Comparison of ENCODE assay signal across 17 cellular contexts in the genomic region with DNA sequence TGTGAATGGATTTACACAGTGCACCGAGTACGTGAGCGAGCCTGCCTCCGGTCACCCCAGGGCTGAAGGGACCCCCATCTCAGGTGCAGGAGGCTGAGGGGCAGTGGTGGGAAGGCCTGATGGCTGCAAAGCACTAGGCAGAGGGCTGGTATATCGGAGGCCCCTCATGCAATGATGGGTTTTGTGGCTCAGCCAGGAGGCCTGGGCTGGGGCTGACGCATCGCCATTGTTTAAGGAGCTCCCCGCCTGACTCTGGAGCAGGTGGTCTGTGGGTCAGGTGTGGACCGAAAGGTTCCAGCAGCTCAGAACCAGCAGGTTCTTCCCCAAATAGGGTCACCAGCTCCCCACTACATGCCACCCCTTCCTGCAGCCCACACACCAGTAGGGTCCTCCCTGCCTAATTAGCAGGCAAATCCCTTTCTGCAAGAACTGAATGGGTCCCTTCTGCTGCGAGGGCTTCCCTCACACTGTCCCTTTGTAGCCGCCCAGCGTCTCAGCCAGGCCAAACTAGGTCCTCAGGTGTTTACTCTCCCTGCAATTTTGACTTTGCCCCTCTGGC. TPM values are rescaled to one million over a fixed set of nuclear protein-coding genes. Genes with fewer than 3 reads are reported as not detected.
DNase-seq lines count a peak whose midpoint lies in the region; ATAC-seq, FAIRE-seq and TF ChIP-seq lines count a peak whose summit lies in the region.
"Had no signal": no experiment of that assay in that cellular context is flagged by ENCODE, and none has a peak within 500 bp of the region (broad histone marks: within the 10 kb centered on the region; RNA-seq: fewer than 3 reads in every experiment).

No MANE protein-coding gene starts in this region.

- DNase-seq in activated CD4-positive, alpha-beta memory T cell treated with anti-CD3 and anti-CD28 coated beads for 36 hours, result peak; percentile 4
- DNase-seq in activated CD4-positive, alpha-beta memory T cell treated with anti-CD3 and anti-CD28 coated beads, Interleukin-2, amount 10 ng/mL, durations not matched to agents 7 days and 5 days, result no peak
- DNase-seq in H1 (ENCODE audit: low read depth in 1 of 2, low spot score in 2 of 2) (no peak), osteoblast (ENCODE audit: insufficient read length, low spot score, missing footprints) (peak; percentile 83), type B pancreatic cell (ENCODE audit: extremely low spot score, unreplicated experiment) (no peak), HPDE6-E6E7 (ENCODE audit: extremely low spot score) (no peak), left lung (no peak)
- DNase-seq: 8988T; AML-193; CD8-positive, alpha-beta memory T cell; DND-41; GDM1 had no signal

- H3K4me3 Mint-ChIP-seq in activated CD4-positive, alpha-beta memory T cell treated with anti-CD3 and anti-CD28 coated beads for 36 hours, result no peak overlapping the region
- no peak overlapping the region for H3K4me3 Mint-ChIP-seq in activated CD4-positive, alpha-beta memory T cell treated with anti-CD3 and anti-CD28 coated beads, Interleukin-2, amount 10 ng/mL, durations not matched to agents 7 days and 5 days
- no peak overlapping the region for H3K4me3 Mint-ChIP-seq in type B pancreatic cell
- H3K4me3 Mint-ChIP-seq: CD8-positive, alpha-beta memory T cell had no signal

- H2BK15ac ChIP-seq in H1 (ENCODE audit: low read length), result no peak overlapping the region

- H4K5ac ChIP-seq in H1 (ENCODE audit: insufficient read length, low read depth, low read length), result no peak overlapping the region

- TF ChIP-seq EP300 in H1 (IDR thresholded peaks at IDR 0.05; ENCODE audit: borderline replicate concordance in 1 of 2, low read depth in 2 of 2, low read length in 2 of 2), result no peak

- peaks cover 14% of the 10 kb centered on the region for H3K27me3 Mint-ChIP-seq in activated CD4-positive, alpha-beta memory T cell treated with anti-CD3 and anti-CD28 coated beads for 36 hours
- peaks cover 14% of the 10 kb centered on the region for H3K27me3 Mint-ChIP-seq in activated CD4-positive, alpha-beta memory T cell treated with anti-CD3 and anti-CD28 coated beads, Interleukin-2, amount 10 ng/mL, durations not matched to agents 7 days and 5 days
- peaks cover 14% of the 10 kb centered on the region for H3K27me3 Mint-ChIP-seq in type B pancreatic cell

- H3K4me1 Mint-ChIP-seq in activated CD4-positive, alpha-beta memory T cell treated with anti-CD3 and anti-CD28 coated beads for 36 hours (ENCODE audit: low read depth), result peaks cover 3% of the 10 kb centered on the region
- H3K4me1 Mint-ChIP-seq in activated CD4-positive, alpha-beta memory T cell treated with anti-CD3 and anti-CD28 coated beads, Interleukin-2, amount 10 ng/mL, durations not matched to agents 7 days and 5 days, result peaks cover 1% of the 10 kb centered on the region
- peaks cover 18% of the 10 kb centered on the region for H3K4me1 Mint-ChIP-seq in type B pancreatic cell (ENCODE audit: unreplicated experiment)

- no peak for TF ChIP-seq POLR2A in H1 (IDR thresholded peaks at IDR 0.05; ENCODE audit: control extremely low read depth in 1 of 2, low read depth in 2 of 2, low read length in 2 of 2)

- no peaks in the 10 kb centered on the region for H3K36me3 ChIP-seq in H1 (ENCODE audit: control insufficient read depth in 2 of 4, insufficient read depth in 4 of 4, low read length in 3 of 4)
- no peaks in the 10 kb centered on the region for H3K36me3 ChIP-seq in osteoblast (ENCODE audit: insufficient read depth, low read length)
- no peaks in the 10 kb centered on the region for H3K36me3 ChIP-seq in left lung
- H3K36me3 ChIP-seq: BLaER1 had no signal

- no peak overlapping the region for H3K9ac ChIP-seq in H1 (replicated peaks in 1 of 4; ENCODE audit: extremely low read depth in 1 of 4, low read depth in 3 of 4, low read length in 3 of 4)
- H3K9ac ChIP-seq: BLaER1 had no signal

- no peak overlapping the region for H2BK12ac ChIP-seq in H1 (ENCODE audit: low read depth, low read length)

- no peak for TF ChIP-seq CTCF in H1 (IDR thresholded peaks at IDR 0.05; ENCODE audit: control extremely low read depth in 1 of 3, insufficient read depth in 1 of 3, low read depth in 1 of 3, low read length in 3 of 3)
- TF ChIP-seq CTCF in osteoblast (IDR thresholded peaks at IDR 0.05; ENCODE audit: extremely low read depth, low read depth, low read length), result no peak
- no peak for TF ChIP-seq CTCF in type B pancreatic cell (conservative IDR thresholded peaks at IDR 0.05)
- TF ChIP-seq CTCF in left lung (IDR thresholded peaks at IDR 0.05), result no peak

- no peak overlapping the region for H3K14ac ChIP-seq in H1 (ENCODE audit: insufficient read length)

- H3K27me3 ChIP-seq in H1 (replicated peaks in 1 of 4; ENCODE audit: control insufficient read depth in 3 of 4, extremely low read depth in 1 of 4, insufficient read depth in 3 of 4, low read length in 3 of 4) (peaks cover 0 to 6% (median 5%) of the 10 kb centered on the region in 4 experiments; a peak in 5 of 7 replicates), osteoblast (ENCODE audit: insufficient read depth, low read length) (peaks cover 11% of the 10 kb centered on the region), left lung (peaks cover 0 to 37% of the 10 kb centered on the region in 2 donors)

- H2BK120ac ChIP-seq in H1 (replicated peaks; ENCODE audit: low read depth, low read length), result no peak overlapping the region

- no peak overlapping the region for H3K56ac ChIP-seq in H1 (replicated peaks; ENCODE audit: insufficient read length, low read depth, low read length)

- H3K79me2 ChIP-seq in H1 (ENCODE audit: control insufficient read depth in 1 of 2, insufficient read depth in 2 of 2, low read length in 2 of 2) (no peaks in the 10 kb centered on the region), osteoblast (ENCODE audit: insufficient read depth, low read length) (no peaks in the 10 kb centered on the region)

- H4K20me1 ChIP-seq in H1 (replicated peaks in 1 of 2; ENCODE audit: control insufficient read depth in 1 of 2, insufficient read depth in 2 of 2, low read length in 2 of 2), result no peaks in the 10 kb centered on the region
- no peaks in the 10 kb centered on the region for H4K20me1 ChIP-seq in osteoblast (ENCODE audit: insufficient read depth, low read length)
- H4K20me1 ChIP-seq: BLaER1 had no signal

- POLR2A ChIA-PET in activated CD4-positive, alpha-beta memory T cell treated with anti-CD3 and anti-CD28 coated beads for 36 hours (lab: Charles Lee), result no interaction called here
- POLR2A ChIA-PET in activated CD4-positive, alpha-beta memory T cell treated with anti-CD3 and anti-CD28 coated beads, Interleukin-2, amount 10 ng/mL, durations not matched to agents 7 days and 5 days (lab: Charles Lee), result no interaction called here
- POLR2A ChIA-PET in H1 (lab: Charles Lee; ENCODE audit: partially characterized antibody), result interaction anchor here (0.8 to 1.5 kb wide), 2 partner anchors 12 to 33 kb away, joined by 3 to 4 read pairs; a partner anchor contains a TSS

- H4K91ac ChIP-seq in H1 (replicated peaks; ENCODE audit: insufficient read length, low read length), result no peak overlapping the region

- H3K27ac Mint-ChIP-seq in activated CD4-positive, alpha-beta memory T cell treated with anti-CD3 and anti-CD28 coated beads for 36 hours, result no peak overlapping the region
- no peak overlapping the region for H3K27ac Mint-ChIP-seq in activated CD4-positive, alpha-beta memory T cell treated with anti-CD3 and anti-CD28 coated beads, Interleukin-2, amount 10 ng/mL, durations not matched to agents 7 days and 5 days
- H3K27ac Mint-ChIP-seq in type B pancreatic cell, result peak overlapping the region; percentile 62

- H3K36me3 Mint-ChIP-seq in activated CD4-positive, alpha-beta memory T cell treated with anti-CD3 and anti-CD28 coated beads for 36 hours, result no peaks in the 10 kb centered on the region
- no peaks in the 10 kb centered on the region for H3K36me3 Mint-ChIP-seq in activated CD4-positive, alpha-beta memory T cell treated with anti-CD3 and anti-CD28 coated beads, Interleukin-2, amount 10 ng/mL, durations not matched to agents 7 days and 5 days (ENCODE audit: low read depth)
- no peaks in the 10 kb centered on the region for H3K36me3 Mint-ChIP-seq in type B pancreatic cell
- H3K36me3 Mint-ChIP-seq: CD8-positive, alpha-beta memory T cell had no signal

- CTCF ChIA-PET in activated CD4-positive, alpha-beta memory T cell treated with anti-CD3 and anti-CD28 coated beads for 36 hours (lab: Charles Lee), result no interaction called here
- CTCF ChIA-PET in activated CD4-positive, alpha-beta memory T cell treated with anti-CD3 and anti-CD28 coated beads, Interleukin-2, amount 10 ng/mL, durations not matched to agents 7 days and 5 days (lab: Charles Lee), result interaction anchor here (0.6 kb wide), 1 partner anchor 78 kb away, joined by 3 read pairs; no protein-coding TSS in a partner anchor
- CTCF ChIA-PET in H1 (lab: Charles Lee; ENCODE audit: partially characterized antibody), result interaction anchor here (0.6 to 1.7 kb wide), 10 partner anchors 78 to 391 kb away, joined by 3 to 8 read pairs (median 4); no protein-coding TSS in a partner anchor

- no peak overlapping the region for H3K18ac ChIP-seq in H1 (ENCODE audit: extremely low read depth, low read length)

- H2AFZ ChIP-seq in H1 (ENCODE audit: low read length) (0 out of 2 replicates have a peak overlapping the region, but pooled peaks have one; percentile 29), osteoblast (ENCODE audit: low read length) (no peak overlapping the region)

- H3K4ac ChIP-seq in H1 (replicated peaks; ENCODE audit: insufficient read length, low read depth, low read length), result no peak overlapping the region

- TF ChIP-seq RAD21 in H1 (IDR thresholded peaks at IDR 0.05 in 1 of 2, conservative IDR thresholded peaks at IDR 0.05 in 1 of 2; ENCODE audit: low read depth in 2 of 2, low read length in 2 of 2), result no peak

- intact Hi-C loops in activated CD4-positive, alpha-beta memory T cell treated with anti-CD3 and anti-CD28 coated beads for 36 hours (cut with micrococcal nuclease), result loop anchor here (10.0 kb wide), 2 partner anchors 91 to 801 kb away; no protein-coding TSS in a partner anchor
- intact Hi-C loops in left lung (cut with DNase I), result loop anchor here in 1 of 2 donors (5.0 kb wide), 1 partner anchor 383 kb away; no protein-coding TSS in a partner anchor

- no peak overlapping the region for H4K8ac ChIP-seq in H1 (ENCODE audit: extremely low read depth, insufficient read depth, low read length)

- no peak overlapping the region for H2BK5ac ChIP-seq in H1 (ENCODE audit: low read depth, low read length)

- H3K4me1 ChIP-seq in H1 (replicated peaks in 1 of 4; ENCODE audit: control insufficient read depth in 3 of 4, insufficient read depth in 4 of 4, low read length in 3 of 4), result peaks cover 0 to 8% (median 4%) of the 10 kb centered on the region in 4 experiments; a peak in 4 of 7 replicates
- H3K4me1 ChIP-seq in osteoblast (ENCODE audit: insufficient read depth, low read length), result peaks cover 4% of the 10 kb centered on the region
- H3K4me1 ChIP-seq in left lung, result peaks cover 4 to 15% of the 10 kb centered on the region in 2 donors

- H3K27ac ChIP-seq in H1 (ENCODE audit: low read depth, low read length), result no peak overlapping the region
- H3K27ac ChIP-seq in osteoblast (ENCODE audit: low read depth, low read length), result no peak overlapping the region
- H3K27ac ChIP-seq in left lung, result no peak overlapping the region

- H3K79me1 ChIP-seq in H1 (ENCODE audit: low read depth, low read length), result no peaks in the 10 kb centered on the region

- no peak overlapping the region for H2BK20ac ChIP-seq in H1 (ENCODE audit: low read length)

- no peak overlapping the region for H3K23ac ChIP-seq in H1 (ENCODE audit: insufficient read length)

- H3K23me2 ChIP-seq in H1 (ENCODE audit: low read depth, low read length), result peaks cover 2% of the 10 kb centered on the region; the same call in 1 of the 2 replicates

- no peaks in the 10 kb centered on the region for H3K9me3 Mint-ChIP-seq in activated CD4-positive, alpha-beta memory T cell treated with anti-CD3 and anti-CD28 coated beads for 36 hours
- H3K9me3 Mint-ChIP-seq in activated CD4-positive, alpha-beta memory T cell treated with anti-CD3 and anti-CD28 coated beads, Interleukin-2, amount 10 ng/mL, durations not matched to agents 7 days and 5 days, result no peaks in the 10 kb centered on the region
- no peaks in the 10 kb centered on the region for H3K9me3 Mint-ChIP-seq in type B pancreatic cell
- H3K9me3 Mint-ChIP-seq: CD8-positive, alpha-beta memory T cell had no signal

- no peak for FAIRE-seq in H1 (lab: Jason Lieb, UNC)
- FAIRE-seq: GM12892 had no signal

- H3K4me3 ChIP-seq in H1 (ENCODE audit: extremely low read depth in 1 of 4, insufficient read depth in 2 of 4, low read depth in 3 of 4, low read length in 4 of 4) (no peak overlapping the region), osteoblast (ENCODE audit: insufficient read depth, low read length) (no peak overlapping the region), left lung (no peak overlapping the region)
- H3K4me3 ChIP-seq: BLaER1 had no signal

- H3K9me3 ChIP-seq in H1 (ENCODE audit: insufficient read depth in 2 of 2, low read depth in 1 of 2, low read length in 1 of 2) (no peaks in the 10 kb centered on the region), osteoblast (ENCODE audit: low read depth, low read length) (no peaks in the 10 kb centered on the region), left lung (no peaks in the 10 kb centered on the region)
- H3K9me3 ChIP-seq: BLaER1, Caco-2 had no signal

- no peak overlapping the region for H3K4me2 ChIP-seq in H1 (ENCODE audit: insufficient read depth in 1 of 2, low read depth in 2 of 2, low read length in 2 of 2)
- no peak overlapping the region for H3K4me2 ChIP-seq in osteoblast (ENCODE audit: insufficient read depth, low read length)
- H3K4me2 ChIP-seq: BLaER1 had no signal

- 85% methylated on average over 12 of the region's 12 CpGs; no CpG with 5 or more reads in 1 of the 2 experiments for WGBS in H1 (ENCODE audit: extremely low coverage in 1 of 2, insufficient coverage in 1 of 2, insufficient read length in 1 of 2, insufficient replicate concordance in 2 of 2, low coverage in 1 of 2, low lambda C conversion rate in 2 of 2, missing lambda C conversion rate in 1 of 2), 2 experiments

- no peak overlapping the region for H2AK5ac ChIP-seq in H1 (ENCODE audit: low read depth, low read length)

- ATAC-seq in HG02938 (IDR thresholded peaks at IDR 0.05; ENCODE audit: unreplicated experiment), result no peak
- ATAC-seq in left lung, result no peak
- ATAC-seq: HCT116 had no signal

RNA-seq across cellular contexts. Expression of a gene that starts 33.0 kb away (rescaled TPM):
- 10 to 100 TPM; 34.6 to 38.1 TPM for total RNA-seq in activated CD4-positive, alpha-beta memory T cell treated with anti-CD3 and anti-CD28 coated beads for 36 hours
- 10 to 100 TPM; 20.7 to 21.3 TPM for total RNA-seq in activated CD4-positive, alpha-beta memory T cell treated with anti-CD3 and anti-CD28 coated beads, Interleukin-2, amount 10 ng/mL, durations not matched to agents 7 days and 5 days
- 121 TPM in 2 replicates for total RNA-seq in H1 (2021; fragmentation: NEBNext Ultra II Directional; extraction: Animal tissue kit (Norgen Biotek cat#: 25700))
- polyA plus RNA-seq in H1 (2011; rRNA removed), result 40.3 and 67.8 TPM in 2 replicates
- 78.9 TPM for polyA plus RNA-seq in H1 (2011; cell fraction: cytosol; rRNA removed)
- 33.9 TPM for polyA plus RNA-seq in H1 (2011; cell fraction: nucleus; rRNA removed)
- 69.7 to 96.8 TPM (median 81.5 TPM) in 4 replicates for polyA plus RNA-seq in H1 (2012, experiment 1 of 2)
- polyA plus RNA-seq in H1 (2012, experiment 2 of 2), result 10.6 TPM
- 57.5 TPM for polyA plus RNA-seq in H1 (2013, experiment 1 of 2)
- 54.5 TPM for polyA plus RNA-seq in H1 (2013, experiment 2 of 2)
- polyA minus RNA-seq in H1 (2011; rRNA and poly(A)+ RNA removed), result 65.2 and 99.5 TPM in 2 replicates
- polyA minus RNA-seq in H1 (2011; cell fraction: cytosol; rRNA and poly(A)+ RNA removed), result 42.3 TPM
- 33.1 TPM for polyA minus RNA-seq in H1 (2011; cell fraction: nucleus; rRNA and poly(A)+ RNA removed)
- total RNA-seq in osteoblast, result 202 and 227 TPM in 2 replicates
- 83.4 and 144 TPM in 2 replicates for total RNA-seq in type B pancreatic cell (ENCODE audit: low replicate concordance)
- total RNA-seq in left lung, result 10 to 100 TPM; 64.0 to 72.1 TPM

Comparison
In these comparisons a context has a peak if more than half of its experiments do, and no peak if none do; other contexts are left out.
1. DNase-seq: peak in activated CD4-positive, alpha-beta memory T cell treated with anti-CD3 and anti-CD28 coated beads for 36 hours (single experiment) and osteoblast (single experiment); none in activated CD4-positive, alpha-beta memory T cell treated with anti-CD3 and anti-CD28 coated beads, Interleukin-2, amount 10 ng/mL, durations not matched to agents 7 days and 5 days (single experiment), H1 (0 of 2), type B pancreatic cell (single experiment), HPDE6-E6E7 (single experiment) and left lung (0 of 2).